In genomic region chr15:48388017-48388936, GRCh38 we compare ENCODE assay signal across 14 cellular contexts. TPM values are rescaled to one million over a fixed set of nuclear protein-coding genes. Genes with fewer than 3 reads are reported as not detected.
DNase-seq lines count a peak whose midpoint lies in the region; ATAC-seq and TF ChIP-seq lines count a peak whose summit lies in the region.
"Had no signal": no experiment of that assay in that cellular context is flagged by ENCODE, and none has a peak within 500 bp of the region (broad histone marks: within the 10 kb centered on the region; RNA-seq: fewer than 3 reads in every experiment).

No MANE protein-coding gene starts in this region.

- H3K4me2 ChIP-seq in IMR-90 (ENCODE audit: low read depth, low read length) (peak overlapping the region; percentile 44), mesenchymal stem cell (ENCODE audit: low read length, poor library complexity, severe bottlenecking) (no peak overlapping the region)

- H2BK12ac ChIP-seq in mesenchymal stem cell (ENCODE audit: low read length in 2 of 2) = no peak overlapping the region

- H3K4me3 ChIP-seq in IMR-90 (ENCODE audit: insufficient read depth, low read depth, low read length) = no peak overlapping the region
- no peak overlapping the region for H3K4me3 ChIP-seq in mesenchymal stem cell (ENCODE audit: insufficient read depth in 1 of 2, low read depth in 1 of 2, low read length in 2 of 2)
- no peak overlapping the region for H3K4me3 ChIP-seq in gastrocnemius medialis

- H3K4ac ChIP-seq in IMR-90 (ENCODE audit: low read depth, low read length) (peak overlapping the region; percentile 54), mesenchymal stem cell (ENCODE audit: low read depth in 1 of 2, low read length in 2 of 2) (no peak overlapping the region)

- ATAC-seq in IMR-90 (ENCODE audit: low read depth) (peak; percentile 35), gastrocnemius medialis (no peak)
- ATAC-seq: activated naive CD4-positive, alpha-beta T cell treated with anti-CD3 and anti-CD28 coated beads, Interleukin-2, amount 50 U/mL, for 72 hours had no signal

- H3K18ac ChIP-seq in IMR-90 (ENCODE audit: low read depth, low read length) (peak overlapping the region; percentile 76), mesenchymal stem cell (ENCODE audit: low read depth in 1 of 2, low read length in 2 of 2) (peak overlapping the region in 1 of 2 experiments; percentile 18)

- H3K4me1 ChIP-seq in IMR-90 (ENCODE audit: control insufficient read depth, insufficient read depth, low read length) (peaks cover 18% of the 10 kb centered on the region), mesenchymal stem cell (ENCODE audit: control insufficient read depth, insufficient read depth, low read depth, low read length) (peaks cover 8% of the 10 kb centered on the region), gastrocnemius medialis (peaks cover 10 to 13% of the 10 kb centered on the region in 2 donors)

- CTCF ChIA-PET in IMR-90 (lab: Yijun Ruan, JAX) = no interaction called here

- DNase-seq in COR-L47 (lab: John Stamatoyannopoulos, UW) (peak; percentile 25), IMR-90 (peak; percentile 37), astrocyte of the hippocampus (ENCODE audit: low read depth, low spot score) (peak; percentile 36), mesenchymal stem cell (peak; percentile 21), gastrocnemius medialis (no peak), NCI-H2029 treated with DMSO at 0.1 percent for 48 hours (lab: John Stamatoyannopoulos, UW) (no peak), hepatic stellate cell (ENCODE audit: low spot score) (no peak)
- no peak for DNase-seq in stimulated activated CD8-positive, alpha-beta memory T cell treated with anti-CD3 and anti-CD28 coated beads, Interleukin-4, amount 100 ng/mL, for 48 hours
- DNase-seq: activated CD8-positive, alpha-beta memory T cell treated with anti-CD3 and anti-CD28 coated beads, Interleukin-2, amount 50 U/mL, for 4 hours; CD4-positive, CD25-positive, alpha-beta regulatory T cell; naive B cell; NCI-H1105; NCI-H510A treated with DMSO at 0.1 percent for 48 hours had no signal

- H2AK5ac ChIP-seq in IMR-90 (ENCODE audit: low read depth, low read length) = peak overlapping the region; percentile 38; the same call in 1 of the 2 replicates
- no peak overlapping the region for H2AK5ac ChIP-seq in mesenchymal stem cell (ENCODE audit: low read length, severe bottlenecking)

- in situ Hi-C loops in IMR-90 (cut with MboI; ENCODE audit: low sequenced_read_pairs) = no loop called here
- in situ Hi-C loops in gastrocnemius medialis (cut with MboI; ENCODE audit: low sequenced_read_pairs in 4 of 4) = no loop called here

- no peak for TF ChIP-seq CTCF in IMR-90 (conservative IDR thresholded peaks at IDR 0.05; ENCODE audit: low read depth, low read length)
- no peak for TF ChIP-seq CTCF in gastrocnemius medialis (IDR thresholded peaks at IDR 0.05 in 4 of 5, conservative IDR thresholded peaks at IDR 0.05 in 1 of 5)

- TF ChIP-seq POLR2A in IMR-90 (IDR thresholded peaks at IDR 0.05; ENCODE audit: low read depth, low read length) = no peak
- no peak for TF ChIP-seq POLR2A in gastrocnemius medialis (IDR thresholded peaks at IDR 0.05)

- H2BK5ac ChIP-seq in IMR-90 (ENCODE audit: low read depth, low read length, poor library complexity, severe bottlenecking) (no peak overlapping the region), mesenchymal stem cell (ENCODE audit: low read depth, low read length, poor library complexity, severe bottlenecking) (peak overlapping the region; percentile 76)

- peak overlapping the region; percentile 79; the same call in 1 of the 2 replicates for H2BK20ac ChIP-seq in IMR-90 (ENCODE audit: low read depth, low read length)

- peak overlapping the region; percentile 13; the same call in 1 of the 2 replicates for H4K91ac ChIP-seq in IMR-90 (ENCODE audit: insufficient read depth, low read depth, low read length)
- H4K91ac ChIP-seq in mesenchymal stem cell (ENCODE audit: low read length) = no peak overlapping the region

- intact Hi-C loops in IMR-90 (cut with micrococcal nuclease) (no loop called here), gastrocnemius medialis (cut with DNase I; ENCODE audit: low total_unique reads) (no loop called here)

- H4K20me1 ChIP-seq in IMR-90 (ENCODE audit: insufficient read depth, low read length) = no peaks in the 10 kb centered on the region

- H2AK9ac ChIP-seq in IMR-90 (replicated peaks; ENCODE audit: low read depth, low read length, poor library complexity) = no peak overlapping the region

- H3K27me3 ChIP-seq in IMR-90 (ENCODE audit: control insufficient read depth, insufficient read depth, low read length) = no peaks in the 10 kb centered on the region
- no peaks in the 10 kb centered on the region for H3K27me3 ChIP-seq in mesenchymal stem cell (ENCODE audit: control insufficient read depth in 1 of 2, insufficient read depth in 1 of 2, low read length in 2 of 2)
- H3K27me3 ChIP-seq in gastrocnemius medialis = no peaks in the 10 kb centered on the region

- no TSS peak for BruUV-seq in IMR-90 (replicated peaks; lab: Mats Ljungman, UMichigan)

- H4K5ac ChIP-seq in IMR-90 (ENCODE audit: low read depth, low read length) = no peak overlapping the region

- no peak overlapping the region for H3K56ac ChIP-seq in IMR-90 (ENCODE audit: extremely low read depth, insufficient read depth, low read length)

- no peaks in the 10 kb centered on the region for H3K9me3 ChIP-seq in IMR-90 (ENCODE audit: control insufficient read depth, insufficient read depth, low read length)
- H3K9me3 ChIP-seq in mesenchymal stem cell (ENCODE audit: control insufficient read depth, low read length) = no peaks in the 10 kb centered on the region
- H3K9me3 ChIP-seq in gastrocnemius medialis = no peaks in the 10 kb centered on the region

- H3K23ac ChIP-seq in IMR-90 (ENCODE audit: low read depth, low read length) (peak overlapping the region; percentile 39; the same call in 1 of the 2 replicates), mesenchymal stem cell (ENCODE audit: low read length in 2 of 2) (no peak overlapping the region)

- H3K27ac ChIP-seq in IMR-90 (ENCODE audit: insufficient read depth, low read length) = no peak overlapping the region; the same call in 1 of the 2 replicates
- H3K27ac ChIP-seq in mesenchymal stem cell (ENCODE audit: low read length, poor library complexity, severe bottlenecking) = no peak overlapping the region
- no peak overlapping the region for H3K27ac ChIP-seq in gastrocnemius medialis

- H4K8ac ChIP-seq in IMR-90 (ENCODE audit: low read depth in 2 of 2, low read length in 2 of 2) = no peak overlapping the region
- H4K8ac ChIP-seq in mesenchymal stem cell (ENCODE audit: low read length) = no peak overlapping the region

- H3K9ac ChIP-seq in IMR-90 (ENCODE audit: low read depth, low read length) (no peak overlapping the region), mesenchymal stem cell (ENCODE audit: low read length) (no peak overlapping the region)

- H2BK15ac ChIP-seq in IMR-90 (ENCODE audit: low read depth, low read length) (no peak overlapping the region), mesenchymal stem cell (ENCODE audit: low read depth, poor library complexity, severe bottlenecking) (no peak overlapping the region)

- POLR2A ChIA-PET in IMR-90 (lab: Charles Lee; ENCODE audit: unreplicated experiment) = no interaction called here

- H2BK120ac ChIP-seq in IMR-90 (ENCODE audit: low read depth, low read length) (peak overlapping the region; percentile 68), mesenchymal stem cell (ENCODE audit: low read depth, low read length) (no peak overlapping the region)

- no peaks in the 10 kb centered on the region for H3K36me3 ChIP-seq in IMR-90 (ENCODE audit: control insufficient read depth, insufficient read depth, low read length)
- H3K36me3 ChIP-seq in mesenchymal stem cell (ENCODE audit: control insufficient read depth in 1 of 2, insufficient read depth in 2 of 2, low read depth in 1 of 2, low read length in 2 of 2) = no peaks in the 10 kb centered on the region
- no peaks in the 10 kb centered on the region for H3K36me3 ChIP-seq in gastrocnemius medialis

- TF ChIP-seq RAD21 in IMR-90 (IDR thresholded peaks at IDR 0.05; ENCODE audit: low read length) = no peak

- dilution Hi-C loops in IMR-90 (cut with HindIII; ENCODE audit: low sequenced_read_pairs, unreplicated experiment) = no loop called here

- 60% methylated on average over 1 of the region's 4 CpGs; no CpG with 5 or more reads in 1 of the 2 experiments for WGBS in IMR-90 (ENCODE audit: extremely low coverage in 2 of 2, insufficient read length in 1 of 2), 2 experiments
- 77% methylated on average over 3 of the region's 4 CpGs for WGBS in mesenchymal stem cell

- peak overlapping the region; percentile 83 for H3K14ac ChIP-seq in IMR-90 (replicated peaks; ENCODE audit: low read depth, low read length)
- H3K14ac ChIP-seq in mesenchymal stem cell (ENCODE audit: low read length in 2 of 2) = peak overlapping the region in 1 of 2 experiments; percentile 15

- H3K79me1 ChIP-seq in IMR-90 (ENCODE audit: low read depth in 1 of 2, low read length in 2 of 2) = no peaks in the 10 kb centered on the region
- no peaks in the 10 kb centered on the region for H3K79me1 ChIP-seq in mesenchymal stem cell (replicated peaks; ENCODE audit: low read length, poor library complexity, severe bottlenecking)

- peaks cover 15% of the 10 kb centered on the region for H3K9me1 ChIP-seq in IMR-90 (ENCODE audit: insufficient read depth, low read length)

- H2AFZ ChIP-seq in IMR-90 (replicated peaks; ENCODE audit: low read length, poor library complexity) (peak overlapping the region; percentile 61), mesenchymal stem cell (ENCODE audit: low read depth, low read length) (no peak overlapping the region)

TF ChIP-seq in IMR-90, 13 proteins besides CTCF, POLR2A, EP300 and RAD21:
- TF ChIP-seq CEBPB (IDR thresholded peaks at IDR 0.05; ENCODE audit: low read depth, low read length) (peak; percentile 59), RFX5 (IDR thresholded peaks at IDR 0.05; ENCODE audit: low read depth, low read length) (no peak), MAFK (IDR thresholded peaks at IDR 0.05; ENCODE audit: low read depth, low read length) (no peak), NFE2L2 (IDR thresholded peaks at IDR 0.05; ENCODE audit: low read depth, low read length) (no peak), CHD1 (IDR thresholded peaks at IDR 0.05; ENCODE audit: low read depth, low read length) (no peak)

RNA-seq across cellular contexts. Expression of gene DUT, which starts 57.0 kb away (rescaled TPM):
- 18.8 and 30.3 TPM in 2 replicates for total RNA-seq in IMR-90 (2012; rRNA removed)
- polyA plus RNA-seq in IMR-90 (2012; rRNA removed) = 36.4 and 39.9 TPM in 2 replicates
- 39.8 and 45.8 TPM in 2 replicates for polyA plus RNA-seq in IMR-90 (2012; cell fraction: cytosol; rRNA removed)
- 38.6 and 56.4 TPM in 2 replicates for polyA plus RNA-seq in IMR-90 (2012; cell fraction: nucleus; rRNA removed; ENCODE audit: low replicate concordance)
- polyA plus RNA-seq in mesenchymal stem cell (2013, experiment 1 of 2) = 62.3 TPM
- 64.5 TPM for polyA plus RNA-seq in mesenchymal stem cell (2013, experiment 2 of 2)
- total RNA-seq in gastrocnemius medialis = 10 to 100 TPM; 40.0 to 73.0 (median 45.0) TPM

Comparison
In these comparisons a context has a peak if more than half of its experiments do, and no peak if none do; other contexts are left out.
1. DNase-seq: peak in COR-L47 (single experiment), IMR-90 (single experiment), astrocyte of the hippocampus (single experiment) and mesenchymal stem cell (single experiment); none in gastrocnemius medialis (0 of 2), NCI-H2029 treated with DMSO at 0.1 percent for 48 hours (single experiment), stimulated activated CD8-positive, alpha-beta memory T cell treated with anti-CD3 and anti-CD28 coated beads, Interleukin-4, amount 100 ng/mL, for 48 hours (single experiment) and hepatic stellate cell (single experiment).